14 cellular contexts compared by ENCODE assay signal in the genomic region with DNA sequence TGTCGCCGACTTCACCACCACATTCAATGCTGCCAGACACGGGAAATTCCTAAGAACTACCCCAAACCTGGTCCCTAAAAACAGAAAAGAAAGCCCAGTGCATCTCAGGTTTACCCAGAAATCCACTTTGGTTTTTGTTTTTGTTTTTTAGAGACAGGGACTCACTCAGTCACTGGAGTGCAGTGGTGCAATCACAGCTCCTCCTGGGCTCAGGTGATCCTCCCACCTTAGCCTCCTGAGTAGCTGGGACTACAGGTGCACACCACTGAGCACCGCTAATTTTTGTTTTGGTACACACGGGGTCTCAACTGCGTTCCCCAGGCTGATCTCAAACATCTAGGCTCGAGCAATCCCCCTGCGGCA. TPM values are rescaled to one million over a fixed set of nuclear protein-coding genes. Genes with fewer than 3 reads are reported as not detected.
DNase-seq lines count a peak whose midpoint lies in the region; ATAC-seq and TF ChIP-seq lines count a peak whose summit lies in the region.
"Had no signal": no experiment of that assay in that cellular context is flagged by ENCODE, and none has a peak within 500 bp of the region (broad histone marks: within the 10 kb centered on the region; RNA-seq: fewer than 3 reads in every experiment).

No MANE protein-coding gene starts in this region.

- H3K36me3 ChIP-seq in BLaER1 (peaks cover 90% of the 10 kb centered on the region), adrenal gland (replicated peaks in 1 of 2) (peaks cover 0 to 33% of the 10 kb centered on the region in 2 donors)

- peak; percentile 16 for ATAC-seq in GM19351 (IDR thresholded peaks at IDR 0.05; ENCODE audit: unreplicated experiment)
- peak; percentile 7 for ATAC-seq in HG03196 (IDR thresholded peaks at IDR 0.05; ENCODE audit: unreplicated experiment)

- H3K9ac ChIP-seq in BLaER1: peak overlapping the region; percentile 33

- H3K27me3 ChIP-seq in BLaER1 (no peaks in the 10 kb centered on the region), adrenal gland (no peaks in the 10 kb centered on the region)
- H3K27me3 ChIP-seq: esophagus squamous epithelium, vagina had no signal

- intact Hi-C loops in adrenal gland (cut with DNase I): loop anchor here (2.0 to 10.0 kb wide), 4 partner anchors 535 to 635 kb away; a partner anchor contains a TSS
- intact Hi-C loops in CD14-positive monocyte (cut with micrococcal nuclease): no loop called here

- H3K4me1 ChIP-seq in BLaER1: peaks cover 33% of the 10 kb centered on the region
- H3K4me1 ChIP-seq in adrenal gland (replicated peaks in 1 of 2): no peaks in the 10 kb centered on the region
- H3K4me1 ChIP-seq: esophagus squamous epithelium, psoas muscle, vagina had no signal

- peaks cover 15% of the 10 kb centered on the region for H3K4me1 Mint-ChIP-seq in glutamatergic neuron (ENCODE audit: low read depth, unreplicated experiment)
- no peaks in the 10 kb centered on the region for H3K4me1 Mint-ChIP-seq in CD14-positive monocyte

- H4K20me1 ChIP-seq in BLaER1: peaks cover 50% of the 10 kb centered on the region; the same call in 1 of the 2 replicates

- peak overlapping the region; percentile 71 for H3K4me2 ChIP-seq in BLaER1

- no peaks in the 10 kb centered on the region for H3K9me3 ChIP-seq in BLaER1
- no peaks in the 10 kb centered on the region for H3K9me3 ChIP-seq in adrenal gland (replicated peaks in 1 of 3)
- H3K9me3 ChIP-seq: esophagus squamous epithelium, psoas muscle, vagina had no signal

- TF ChIP-seq CTCF in glutamatergic neuron (IDR thresholded peaks at IDR 0.05; ENCODE audit: partially characterized antibody, unreplicated experiment): no peak
- no peak for TF ChIP-seq CTCF in adrenal gland (IDR thresholded peaks at IDR 0.05)
- TF ChIP-seq CTCF in CD14-positive monocyte (IDR thresholded peaks at IDR 0.05): no peak

- H3K27ac ChIP-seq in BLaER1 (0 out of 2 replicates have a peak overlapping the region, but pooled peaks have one; percentile 51), adrenal gland (no peak overlapping the region)
- H3K27ac ChIP-seq: esophagus squamous epithelium, psoas muscle, vagina had no signal

- DNase-seq in glutamatergic neuron (no peak), adrenal gland (no peak), mesenteric fat pad (ENCODE audit: low spot score) (no peak), NCI-H128 (lab: John Stamatoyannopoulos, UW; ENCODE audit: unreplicated experiment) (no peak), CD14-positive monocyte (ENCODE audit: low spot score) (no peak)
- DNase-seq: esophagus squamous epithelium, NCI-H1417 treated with DMSO at 0.1 percent for 48 hours had no signal

- H3K4me3 Mint-ChIP-seq in glutamatergic neuron (ENCODE audit: unreplicated experiment) (no peak overlapping the region), CD14-positive monocyte (no peak overlapping the region)
- H3K4me3 Mint-ChIP-seq: activated naive CD4-positive, alpha-beta T cell treated with anti-CD3 and anti-CD28 coated beads, Interleukin-2, amount 10 ng/mL, durations not matched to agents 7 days and 5 days; CD8-positive, alpha-beta memory T cell had no signal

- TF ChIP-seq POLR2A in adrenal gland (IDR thresholded peaks at IDR 0.05): no peak

- 86 to 97% (median 90%) methylated on average over 8 of the region's 8 CpGs for WGBS in adrenal gland, 4 donors

- H3K4me3 ChIP-seq in BLaER1 (no peak overlapping the region), adrenal gland (no peak overlapping the region)
- H3K4me3 ChIP-seq: esophagus squamous epithelium, psoas muscle, vagina had no signal

- H3K27me3 Mint-ChIP-seq in glutamatergic neuron (ENCODE audit: unreplicated experiment): peaks cover 8% of the 10 kb centered on the region
- H3K27me3 Mint-ChIP-seq in CD14-positive monocyte (ENCODE audit: low read depth in 3 of 3): no peaks in the 10 kb centered on the region
- H3K27me3 Mint-ChIP-seq: activated naive CD4-positive, alpha-beta T cell treated with anti-CD3 and anti-CD28 coated beads, Interleukin-2, amount 10 ng/mL, durations not matched to agents 7 days and 5 days; CD8-positive, alpha-beta memory T cell had no signal

- H3K27ac Mint-ChIP-seq in glutamatergic neuron (ENCODE audit: unreplicated experiment): peak overlapping the region; percentile 53
- H3K27ac Mint-ChIP-seq in CD14-positive monocyte: peak overlapping the region in 2 of 7 donors; percentile 31 to 70
- H3K27ac Mint-ChIP-seq: activated naive CD4-positive, alpha-beta T cell treated with anti-CD3 and anti-CD28 coated beads, Interleukin-2, amount 10 ng/mL, durations not matched to agents 7 days and 5 days had no signal

- H3K36me3 Mint-ChIP-seq in glutamatergic neuron (ENCODE audit: unreplicated experiment) (peaks cover 7% of the 10 kb centered on the region), CD14-positive monocyte (peaks cover 82 to 94% of the 10 kb centered on the region in 2 donors)

- H3K9me3 Mint-ChIP-seq in glutamatergic neuron (ENCODE audit: unreplicated experiment): peaks cover 1% of the 10 kb centered on the region
- H3K9me3 Mint-ChIP-seq in CD14-positive monocyte: peaks cover 0 to 7% (median 2%) of the 10 kb centered on the region in 7 donors
- H3K9me3 Mint-ChIP-seq: activated naive CD4-positive, alpha-beta T cell treated with anti-CD3 and anti-CD28 coated beads, Interleukin-2, amount 10 ng/mL, durations not matched to agents 7 days and 5 days; CD8-positive, alpha-beta memory T cell had no signal

RNA-seq across cellular contexts. Expression of a gene that starts 22.8 kb away (rescaled TPM):
- total RNA-seq in glutamatergic neuron (ENCODE audit: unreplicated experiment): 57.6 TPM
- total RNA-seq in adrenal gland: 10 to 100 TPM; 19.4 to 82.9 (median 28.0) TPM
- polyA plus RNA-seq in adrenal gland: 10 to 100 TPM in 2 of 3 donors, 1 to 10 TPM in 1; 6.7 to 87.7 (median 57.0) TPM
- total RNA-seq in mesenteric fat pad: 32.2 TPM
- polyA plus RNA-seq in CD14-positive monocyte: 10 to 100 TPM; 22.0 to 33.2 TPM

RNA-seq across cellular contexts. Expression of a gene that starts 32.1 kb away (rescaled TPM):
- total RNA-seq in glutamatergic neuron (ENCODE audit: unreplicated experiment) (28.1 TPM), adrenal gland (10 to 100 TPM; 16.8 to 35.8 (median 25.7) TPM), mesenteric fat pad (19.7 TPM)
- polyA plus RNA-seq in adrenal gland (10 to 100 TPM; 17.4 to 36.4 (median 20.3) TPM), CD14-positive monocyte (10 to 100 TPM; 26.7 to 32.5 TPM)

RNA-seq across cellular contexts. Expression of a gene that starts 32.1 kb away (rescaled TPM):
- total RNA-seq in glutamatergic neuron (ENCODE audit: unreplicated experiment): 19.5 TPM
- 10 to 100 TPM in 2 of 8 donors, 1 to 10 TPM in 6; 3.8 to 13.3 (median 8.2) TPM for total RNA-seq in adrenal gland
- 10 to 100 TPM in 1 of 3 donors, 1 to 10 TPM in 2; 2.5 to 17.3 (median 8.7) TPM for polyA plus RNA-seq in adrenal gland
- 16.3 TPM for total RNA-seq in mesenteric fat pad
- 10 to 100 TPM; 40.8 to 42.6 TPM for polyA plus RNA-seq in CD14-positive monocyte

Comparison
In these comparisons a context has a peak if more than half of its experiments do, and no peak if none do; other contexts are left out.
1. intact Hi-C loops: an anchor here in adrenal gland (2.0 to 10.0 kb wide); none called in CD14-positive monocyte.